Comparison of ENCODE assay signal across 1 cellular context in the genomic region with DNA sequence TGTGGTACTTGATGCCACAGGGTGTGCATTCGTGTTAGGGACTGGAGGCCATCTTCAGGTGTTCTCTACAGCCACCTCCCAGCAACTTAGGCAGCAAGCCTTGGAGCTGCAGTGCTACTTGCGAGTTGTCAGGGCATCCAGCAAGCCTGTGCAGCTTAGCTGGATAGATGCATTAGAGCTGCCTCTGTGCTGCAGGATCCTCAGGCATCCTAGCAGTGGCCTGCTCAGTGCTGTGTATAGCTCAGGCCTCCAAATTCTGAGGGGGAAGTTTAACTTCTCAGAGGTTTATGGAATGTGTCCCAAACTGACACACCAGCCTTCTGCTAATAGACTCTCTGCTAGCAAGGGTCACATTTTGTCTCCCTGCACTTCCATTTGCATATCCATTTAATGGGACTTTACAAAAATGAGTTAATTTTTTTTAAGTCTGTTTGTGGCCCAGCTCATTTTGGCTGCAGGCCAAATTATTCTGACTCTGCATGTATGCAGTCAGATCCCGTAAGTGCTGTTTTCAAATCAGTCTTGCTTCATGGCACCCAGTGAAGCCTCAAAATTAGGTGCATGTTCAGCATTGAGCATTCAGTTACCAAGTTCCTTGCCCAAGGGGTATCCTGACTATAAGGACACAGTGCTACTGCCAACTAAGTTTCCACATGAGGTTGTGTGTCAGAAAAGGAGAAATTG.
TF ChIP-seq lines count a peak whose summit lies in the region.

No MANE protein-coding gene starts in this region.

TF ChIP-seq in K562, 482 proteins besides CTCF, POLR2A, EP300 and RAD21 (continued from another document):
- TF ChIP-seq CC2D1A (IDR thresholded peaks at IDR 0.05): no peak
- no peak for TF ChIP-seq HNRNPUL1 (IDR thresholded peaks at IDR 0.05; ENCODE audit: low read length)
- TF ChIP-seq, protein P1, sequence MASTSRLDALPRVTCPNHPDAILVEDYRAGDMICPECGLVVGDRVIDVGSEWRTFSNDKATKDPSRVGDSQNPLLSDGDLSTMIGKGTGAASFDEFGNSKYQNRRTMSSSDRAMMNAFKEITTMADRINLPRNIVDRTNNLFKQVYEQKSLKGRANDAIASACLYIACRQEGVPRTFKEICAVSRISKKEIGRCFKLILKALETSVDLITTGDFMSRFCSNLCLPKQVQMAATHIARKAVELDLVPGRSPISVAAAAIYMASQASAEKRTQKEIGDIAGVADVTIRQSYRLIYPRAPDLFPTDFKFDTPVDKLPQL (IDR thresholded peaks at IDR 0.05; ENCODE audit: extremely low read depth, insufficient read length): no peak
- TF ChIP-seq, protein P2, sequence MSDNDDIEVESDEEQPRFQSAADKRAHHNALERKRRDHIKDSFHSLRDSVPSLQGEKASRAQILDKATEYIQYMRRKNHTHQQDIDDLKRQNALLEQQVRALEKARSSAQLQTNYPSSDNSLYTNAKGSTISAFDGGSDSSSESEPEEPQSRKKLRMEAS (CRISPR knock-in tag; IDR thresholded peaks at IDR 0.05): no peak
- TF ChIP-seq ZNF354B (CRISPR knock-in tag; IDR thresholded peaks at IDR 0.05): no peak
- peak; percentile 56 for TF ChIP-seq SMAD1 (IDR thresholded peaks at IDR 0.05; ENCODE audit: low read depth, low read length, partially characterized antibody)
- no peak for TF ChIP-seq ZSCAN29 (IDR thresholded peaks at IDR 0.05)
